In genomic region chr1:185074307-185074706, GRCh38 we compare ENCODE assay signal across 16 cellular contexts. TPM values are rescaled to one million over a fixed set of nuclear protein-coding genes. Genes with fewer than 3 reads are reported as not detected.
A peak's percentile ranks its signal among the peaks of the same experiment; 100 is the strongest.
DNase-seq lines count a peak whose midpoint lies in the region; ATAC-seq and TF ChIP-seq lines count a peak whose summit lies in the region.
"Had no signal": no experiment of that assay in that cellular context is flagged by ENCODE, and none has a peak within 500 bp of the region (broad histone marks: within the 10 kb centered on the region; RNA-seq: fewer than 3 reads in every experiment).

No MANE protein-coding gene starts in this region.

- H3K27me3 ChIP-seq in H7 (ENCODE audit: control insufficient read depth, insufficient read depth, low read length) (no peaks in the 10 kb centered on the region), iPS DF 6.9 (ENCODE audit: control insufficient read depth, insufficient read depth, low read length) (no peaks in the 10 kb centered on the region), psoas muscle (ENCODE audit: insufficient read depth in 3 of 3, low read length in 2 of 3) (no peaks in the 10 kb centered on the region)
- H3K27me3 ChIP-seq in CD4-positive, alpha-beta memory T cell (ENCODE audit: insufficient read depth, low read length): no peaks in the 10 kb centered on the region
- H3K27me3 ChIP-seq: gastrocnemius medialis, ovary, spleen had no signal

- intact Hi-C loops in psoas muscle (cut with DNase I) (no loop called here), Calu3 (cut with micrococcal nuclease; ENCODE audit: unreplicated experiment) (no loop called here)
- intact Hi-C loops in CD4-positive, alpha-beta memory T cell (cut with micrococcal nuclease): no loop called here

- no peaks in the 10 kb centered on the region for H3K27me3 Mint-ChIP-seq in Calu3 (ENCODE audit: unreplicated experiment)
- H3K27me3 Mint-ChIP-seq in CD4-positive, alpha-beta memory T cell: no peaks in the 10 kb centered on the region
- H3K27me3 Mint-ChIP-seq: brain; effector memory CD8-positive, alpha-beta T cell had no signal

- no peaks in the 10 kb centered on the region for H3K4me1 Mint-ChIP-seq in Calu3 (ENCODE audit: low read depth, unreplicated experiment)
- H3K4me1 Mint-ChIP-seq in CD4-positive, alpha-beta memory T cell: peaks cover 26 to 45% (median 38%) of the 10 kb centered on the region in 4 donors
- H3K4me1 Mint-ChIP-seq: brain had no signal

- peaks cover 7% of the 10 kb centered on the region; the same call in 1 of the 2 replicates for H3K4me1 ChIP-seq in iPS DF 6.9 (ENCODE audit: control insufficient read depth, insufficient read depth, low read length)
- H3K4me1 ChIP-seq in psoas muscle: no peaks in the 10 kb centered on the region
- no peaks in the 10 kb centered on the region for H3K4me1 ChIP-seq in CD4-positive, alpha-beta memory T cell (ENCODE audit: insufficient read depth, low read length)

- no peaks in the 10 kb centered on the region for H3K9me3 Mint-ChIP-seq in Calu3 (ENCODE audit: low read depth, unreplicated experiment)
- peaks cover 0 to 2% (median 0%) of the 10 kb centered on the region in 8 donors for H3K9me3 Mint-ChIP-seq in CD4-positive, alpha-beta memory T cell
- H3K9me3 Mint-ChIP-seq: effector memory CD8-positive, alpha-beta T cell had no signal

- H3K9me3 ChIP-seq in iPS DF 6.9 (ENCODE audit: control insufficient read depth, insufficient read depth, low read length) (no peaks in the 10 kb centered on the region), psoas muscle (no peaks in the 10 kb centered on the region)
- no peaks in the 10 kb centered on the region for H3K9me3 ChIP-seq in CD4-positive, alpha-beta memory T cell (ENCODE audit: control insufficient read depth in 1 of 2, low read length in 2 of 2)
- H3K9me3 ChIP-seq: gastrocnemius medialis, ovary, spleen had no signal

- no peak overlapping the region for H3K4me3 Mint-ChIP-seq in Calu3 (ENCODE audit: low read depth, unreplicated experiment)
- H3K4me3 Mint-ChIP-seq in CD4-positive, alpha-beta memory T cell: no peak overlapping the region
- H3K4me3 Mint-ChIP-seq: brain; effector memory CD8-positive, alpha-beta T cell had no signal

- POLR2A ChIA-PET in CD4-positive, alpha-beta memory T cell (lab: Charles Lee; ENCODE audit: partially characterized antibody): no interaction called here

- DNase-seq in ACHN (peak; percentile 66), H7 (peak; percentile 24), iPS DF 6.9 (ENCODE audit: low read depth, low spot score) (peak; percentile 9), psoas muscle (no peak), Calu3 (no peak)
- DNase-seq in stimulated activated CD4-positive, alpha-beta T cell treated with anti-CD3 and anti-CD28 coated beads, Interleukin-4, amount 100 ng/mL, for 24 hours: no peak
- DNase-seq in CD4-positive, alpha-beta memory T cell: no peak
- DNase-seq: effector memory CD8-positive, alpha-beta T cell; gastrocnemius medialis; NCI-H2107; NCI-H82; ovary; SHP77; spleen had no signal

- in situ Hi-C loops in ACHN (cut with HindIII; ENCODE audit: low pct_ligation_motif_present, low pct_unique_long_range_greater_than_20kb, low sequenced_read_pairs): no loop called here

- no peaks in the 10 kb centered on the region for H3K36me3 ChIP-seq in H7 (replicated peaks; ENCODE audit: control insufficient read depth, insufficient read depth, low read length)
- no peaks in the 10 kb centered on the region for H3K36me3 ChIP-seq in iPS DF 6.9 (ENCODE audit: control insufficient read depth, insufficient read depth, low read length)
- no peaks in the 10 kb centered on the region for H3K36me3 ChIP-seq in psoas muscle (ENCODE audit: insufficient read depth in 1 of 2, low read depth in 1 of 2)
- no peaks in the 10 kb centered on the region for H3K36me3 ChIP-seq in CD4-positive, alpha-beta memory T cell (ENCODE audit: insufficient read depth, low read length)
- H3K36me3 ChIP-seq: gastrocnemius medialis, ovary, spleen had no signal

- no TSS peak for BruUV-seq in Calu3 (replicated peaks; lab: Mats Ljungman, UMichigan)

- H3K36me3 Mint-ChIP-seq in Calu3 (ENCODE audit: insufficient read depth, unreplicated experiment): no peaks in the 10 kb centered on the region
- H3K36me3 Mint-ChIP-seq in CD4-positive, alpha-beta memory T cell: peaks cover 9 to 13% of the 10 kb centered on the region in 2 donors

- no peak overlapping the region for H3K27ac ChIP-seq in iPS DF 6.9 (ENCODE audit: low read length)
- no peak overlapping the region for H3K27ac ChIP-seq in psoas muscle
- H3K27ac ChIP-seq in CD4-positive, alpha-beta memory T cell (ENCODE audit: low read depth, low read length): no peak overlapping the region
- H3K27ac ChIP-seq: gastrocnemius medialis, ovary, spleen had no signal

- H3K4me3 ChIP-seq in H7 (ENCODE audit: insufficient read depth, low read depth, low read length) (no peak overlapping the region), iPS DF 6.9 (ENCODE audit: low read length) (no peak overlapping the region), psoas muscle (no peak overlapping the region)
- H3K4me3 ChIP-seq in CD4-positive, alpha-beta memory T cell (ENCODE audit: low read length in 2 of 2): no peak overlapping the region
- H3K4me3 ChIP-seq: gastrocnemius medialis, ovary, spleen had no signal

- no peak for TF ChIP-seq CTCF in psoas muscle (IDR thresholded peaks at IDR 0.05)
- no peak for TF ChIP-seq CTCF in Calu3 (IDR thresholded peaks at IDR 0.05; ENCODE audit: unreplicated experiment)

- CTCF ChIA-PET in Calu3 (lab: Charles Lee): no interaction called here
- CTCF ChIA-PET in CD4-positive, alpha-beta memory T cell (lab: Charles Lee; ENCODE audit: partially characterized antibody): no interaction called here

- H3K27ac Mint-ChIP-seq in Calu3 (ENCODE audit: unreplicated experiment): no peak overlapping the region
- peak overlapping the region in 1 of 7 donors; percentile 72 for H3K27ac Mint-ChIP-seq in CD4-positive, alpha-beta memory T cell

- ATAC-seq in SK-N-SH treated with all-trans-retinoic acid at 6 μM for 48 hours: peak; percentile 48; the same call in 2 of the 3 replicates
- no peak for ATAC-seq in psoas muscle
- ATAC-seq: effector memory CD8-positive, alpha-beta T cell; gastrocnemius medialis had no signal

TF ChIP-seq in SK-N-SH treated with all-trans-retinoic acid at 6 μM for 48 hours, 23 proteins besides CTCF, POLR2A, EP300 and RAD21 (continues in another document):
- TF ChIP-seq ZFP3 (CRISPR knock-in tag; IDR thresholded peaks at IDR 0.05) (no peak), CREB5 (CRISPR knock-in tag; IDR thresholded peaks at IDR 0.05; ENCODE audit: low read depth) (no peak), ZFP30 (CRISPR knock-in tag; IDR thresholded peaks at IDR 0.05) (no peak), CSDC2 (CRISPR knock-in tag; IDR thresholded peaks at IDR 0.05) (no peak), BACH2 (CRISPR knock-in tag; IDR thresholded peaks at IDR 0.05; ENCODE audit: borderline replicate concordance) (no peak), ZNF8 (CRISPR knock-in tag; IDR thresholded peaks at IDR 0.05) (no peak), TOX (CRISPR knock-in tag; IDR thresholded peaks at IDR 0.05; ENCODE audit: borderline replicate concordance) (no peak), ISL1 (CRISPR knock-in tag; IDR thresholded peaks at IDR 0.05) (no peak), OSR1 (CRISPR knock-in tag; IDR thresholded peaks at IDR 0.05) (no peak), TCF4 (CRISPR knock-in tag; IDR thresholded peaks at IDR 0.05; ENCODE audit: borderline replicate concordance) (no peak), TSHZ2 (CRISPR knock-in tag; IDR thresholded peaks at IDR 0.05) (no peak)

RNA-seq across cellular contexts. Expression of gene RNF2, which starts 28.9 kb away (rescaled TPM):
- total RNA-seq in H7 (2014; rRNA removed; shearing (Covaris generic)): 41.3 and 53.0 TPM in 2 replicates
- total RNA-seq in psoas muscle: 10 to 100 TPM in 3 of 4 donors, 1 to 10 TPM in 1; 8.1 to 15.3 (median 11.1) TPM
- polyA plus RNA-seq in psoas muscle: 1 to 10 TPM; 5.0 to 8.2 (median 5.6) TPM
- 19.3 and 23.3 TPM in 2 replicates for total RNA-seq in Calu3 (2022)
- total RNA-seq in CD4-positive, alpha-beta memory T cell: 10 to 100 TPM; 27.0 TPM
- 10 to 100 TPM; 26.5 to 37.1 TPM for polyA plus RNA-seq in CD4-positive, alpha-beta memory T cell

Comparison
In these comparisons a context has a peak if more than half of its experiments do, and no peak if none do; other contexts are left out.
1. DNase-seq: peak in ACHN (single experiment), H7 (single experiment) and iPS DF 6.9 (single experiment); none in stimulated activated CD4-positive, alpha-beta T cell treated with anti-CD3 and anti-CD28 coated beads, Interleukin-4, amount 100 ng/mL, for 24 hours (single experiment), psoas muscle (0 of 2), Calu3 (single experiment) and CD4-positive, alpha-beta memory T cell (0 of 5).